ENCODE assay signal across 8 cellular contexts in genomic region chr11:61955031-61955415, GRCh38. TPM values are rescaled to one million over a fixed set of nuclear protein-coding genes. Genes with fewer than 3 reads are reported as not detected.
DNase-seq lines count a peak whose midpoint lies in the region; ATAC-seq lines count a peak whose summit lies in the region.

No MANE protein-coding gene starts in this region.

- intact Hi-C loops in left ventricle myocardium superior (cut with micrococcal nuclease), result no loop called here

- DNase-seq in NCI-H1417 (lab: John Stamatoyannopoulos, UW), result peak in 2 of 3 experiments; percentile 60 to 68
- no peak for DNase-seq in NCI-H1417 treated with DMSO at 0.1 percent for 48 hours (lab: John Stamatoyannopoulos, UW)
- peak; percentile 34 for DNase-seq in amniotic stem cell (lab: John Stamatoyannopoulos, UW)
- peak; percentile 76 for DNase-seq in left ventricle myocardium superior
- DNase-seq in pons (ENCODE audit: low spot score), result peak; percentile 73

- peak; percentile 85 for ATAC-seq in left ventricle myocardium superior
- no peak for ATAC-seq in HG03139 (IDR thresholded peaks at IDR 0.05; ENCODE audit: unreplicated experiment)
- ATAC-seq in GM18873 (IDR thresholded peaks at IDR 0.05; ENCODE audit: low FRiP score, unreplicated experiment), result no peak
- no peak for ATAC-seq in GM21381 (IDR thresholded peaks at IDR 0.05; ENCODE audit: unreplicated experiment)

RNA-seq across cellular contexts. Expression of gene BEST1, which starts 4.9 kb away (rescaled TPM):
- total RNA-seq in left ventricle myocardium superior, result 1.1 TPM

RNA-seq across cellular contexts. Expression of gene FTH1, which starts 12.4 kb away (rescaled TPM):
- total RNA-seq in left ventricle myocardium superior, result 2,305 TPM

RNA-seq across cellular contexts. Expression of gene RAB3IL1, which starts 37.7 kb away (rescaled TPM):
- total RNA-seq in left ventricle myocardium superior, result 11.1 TPM
